9 cellular contexts compared by ENCODE assay signal in the genomic region with DNA sequence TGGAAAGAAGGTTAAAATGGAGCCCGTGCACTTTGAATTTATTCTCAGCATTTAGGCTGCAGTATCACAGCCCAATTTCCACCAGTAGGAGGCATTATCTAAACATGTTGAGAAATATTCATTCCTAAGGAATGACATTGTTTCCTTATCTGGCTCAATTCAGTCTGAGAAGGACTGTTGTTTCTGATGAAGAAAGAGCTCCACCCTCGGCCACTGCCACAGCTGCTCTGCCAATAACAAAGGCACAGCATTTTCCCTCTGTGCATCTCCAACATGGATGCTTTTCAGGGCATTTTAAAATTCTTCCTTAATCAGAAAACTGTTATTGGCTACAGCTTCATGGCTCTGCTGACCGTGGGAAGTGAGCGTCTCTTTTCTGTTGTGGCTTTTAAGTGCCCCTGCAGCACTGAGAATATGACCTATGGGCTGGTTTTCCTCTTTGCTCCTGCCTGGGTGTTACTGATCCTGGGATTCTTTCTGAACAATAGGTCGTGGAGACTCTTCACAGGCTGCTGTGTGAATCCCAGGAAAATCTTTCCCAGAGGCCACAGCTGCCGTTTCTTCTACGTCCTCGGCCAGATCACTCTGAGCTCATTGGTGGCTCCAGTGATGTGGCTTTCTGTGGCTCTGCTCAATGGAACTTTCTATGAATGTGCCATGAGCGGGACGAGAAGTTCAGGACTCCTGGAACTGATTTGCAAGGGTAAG. TPM values are rescaled to one million over a fixed set of nuclear protein-coding genes. Genes with fewer than 3 reads are reported as not detected.
A peak's percentile ranks its signal among the peaks of the same experiment; 100 is the strongest.
DNase-seq lines count a peak whose midpoint lies in the region; TF ChIP-seq lines count a peak whose summit lies in the region.
"Had no signal": no experiment of that assay in that cellular context is flagged by ENCODE, and none has a peak within 500 bp of the region (broad histone marks: within the 10 kb centered on the region; RNA-seq: fewer than 3 reads in every experiment).

Gene CALHM5, plus strand, starts transcription at position 216 of the 708 bp plus-strand sequence. Its CDS starts 58 bp downstream, at position 274.

- H3K4me1 Mint-ChIP-seq in immature natural killer cell: no peaks in the 10 kb centered on the region

- peak; percentile 38 for TF ChIP-seq CTCF in LNCaP clone FGC (IDR thresholded peaks at IDR 0.05; ENCODE audit: control insufficient read depth, extremely low read depth, insufficient read depth)
- peak; percentile 67 for TF ChIP-seq CTCF in cardiac fibroblast (IDR thresholded peaks at IDR 0.05; ENCODE audit: low read depth, low read length)
- TF ChIP-seq CTCF in liver (IDR thresholded peaks at IDR 0.05; ENCODE audit: low read depth, low read length, missing input control): peak; percentile 49
- TF ChIP-seq CTCF in transverse colon (IDR thresholded peaks at IDR 0.05): peak in 4 of 5 experiments; percentile 45 to 59 (median 52)

- no peaks in the 10 kb centered on the region for H3K4me1 ChIP-seq in liver (ENCODE audit: control insufficient read depth in 4 of 4, insufficient read depth in 4 of 4, low read length in 3 of 4)
- peaks cover 0 to 19% (median 0%) of the 10 kb centered on the region in 4 donors for H3K4me1 ChIP-seq in transverse colon

- TF ChIP-seq EP300 in transverse colon (IDR thresholded peaks at IDR 0.05; ENCODE audit: low read depth): no peak

- DNase-seq in Caki2 (ENCODE audit: low read depth): peak; percentile 71
- DNase-seq in LNCaP clone FGC (ENCODE audit: low read depth): no peak
- DNase-seq in cardiac fibroblast (ENCODE audit: low read depth in 2 of 2): peak; percentile 93 to 96
- DNase-seq in transverse colon: peak; percentile 13
- no peak for DNase-seq in NCI-H345 (lab: John Stamatoyannopoulos, UW)
- DNase-seq in T-helper 2 cell: no peak
- no peak for DNase-seq in immature natural killer cell

- WGBS in liver: 53% methylated on average over 10 of the region's 10 CpGs
- WGBS in transverse colon (ENCODE audit: low coverage in 1 of 2), 2 donors: 39 to 50% methylated on average over 5 to 10 of the region's 10 CpGs

- H3K9ac ChIP-seq in liver (ENCODE audit: low read depth in 1 of 2, low read length in 2 of 2): peak within 1 kb of the TSS in 1 of 2 donors; percentile 20

- H3K27me3 Mint-ChIP-seq in immature natural killer cell (ENCODE audit: low read depth in 3 of 3): peaks cover 0 to 7% (median 6%) of the 10 kb centered on the region in 3 donors
- H3K27me3 Mint-ChIP-seq: memory B cell had no signal

- H3K9me3 ChIP-seq in liver (ENCODE audit: control insufficient read depth in 4 of 4, low read length in 3 of 4) (peaks cover 0 to 4% (median under 1%) of the 10 kb centered on the region in 4 donors), transverse colon (no peaks in the 10 kb centered on the region)

- peak; percentile 59 to 65 for TF ChIP-seq RAD21 in liver (IDR thresholded peaks at IDR 0.05)

- H3K4me3 Mint-ChIP-seq in immature natural killer cell: no peak within 1 kb of the TSS
- H3K4me3 Mint-ChIP-seq: memory B cell had no signal

- no peaks in the 10 kb centered on the region for H3K36me3 Mint-ChIP-seq in immature natural killer cell
- H3K36me3 Mint-ChIP-seq: memory B cell had no signal

- intact Hi-C loops in transverse colon (cut with DNase I; ENCODE audit: low total_unique reads): no loop called here

- H3K27me3 ChIP-seq in liver (ENCODE audit: control insufficient read depth in 4 of 4, insufficient read depth in 4 of 4, low read length in 3 of 4): no peaks in the 10 kb centered on the region
- no peaks in the 10 kb centered on the region for H3K27me3 ChIP-seq in transverse colon

- H3K36me3 ChIP-seq in liver (ENCODE audit: control insufficient read depth in 4 of 4, insufficient read depth in 3 of 4, low read depth in 1 of 4, low read length in 3 of 4) (no peaks in the 10 kb centered on the region), transverse colon (no peaks in the 10 kb centered on the region)

- H3K9me3 Mint-ChIP-seq in immature natural killer cell: peaks cover 0 to 8% (median 0%) of the 10 kb centered on the region in 6 donors

- peak; percentile 11 for TF ChIP-seq POLR2A in transverse colon (IDR thresholded peaks at IDR 0.05)

- H3K27ac Mint-ChIP-seq in immature natural killer cell: no peak within 1 kb of the TSS
- H3K27ac Mint-ChIP-seq: memory B cell had no signal

- peak within 1 kb of the TSS; percentile 51 to 59 for H3K27ac ChIP-seq in liver (ENCODE audit: low read depth in 1 of 2, low read length in 2 of 2)
- peak within 1 kb of the TSS; percentile 77 to 86 (median 81) for H3K27ac ChIP-seq in transverse colon

- in situ Hi-C loops in Caki2 (cut with HindIII; ENCODE audit: low pct_unique_long_range_greater_than_20kb, low sequenced_read_pairs): no loop called here
- in situ Hi-C loops in transverse colon (cut with MboI; ENCODE audit: low pct_ligation_motif_present in 1 of 4, low pct_unique_long_range_greater_than_20kb in 1 of 4, low sequenced_read_pairs in 3 of 4): no loop called here

- H3K4me3 ChIP-seq in LNCaP clone FGC (ENCODE audit: low read depth, low read length): no peak within 1 kb of the TSS
- peak within 1 kb of the TSS; percentile 51 to 62 for H3K4me3 ChIP-seq in cardiac fibroblast (replicated peaks in 1 of 2; ENCODE audit: low read depth in 2 of 2, low read length in 2 of 2)
- peak within 1 kb of the TSS in 2 of 3 donors; percentile 20 to 21 for H3K4me3 ChIP-seq in liver (ENCODE audit: low read depth in 1 of 3, low read length in 3 of 3)
- H3K4me3 ChIP-seq in transverse colon: peak within 1 kb of the TSS in 3 of 4 donors; percentile 24 to 44 (median 29)

TF ChIP-seq in liver, 16 proteins besides CTCF, POLR2A, EP300 and RAD21:
- TF ChIP-seq RXRA (IDR thresholded peaks at IDR 0.05): no peak
- peak; percentile 35 for TF ChIP-seq YY1 (IDR thresholded peaks at IDR 0.05)

RNA-seq across cellular contexts. Expression of gene CALHM5, which starts in this region (rescaled TPM):
- total RNA-seq in Caki2 (2014; rRNA removed; shearing (Covaris generic); ENCODE audit: low replicate concordance): 3.0 and 3.2 TPM in 2 replicates
- total RNA-seq in liver: under 1 TPM; 0.47 to 0.59 TPM
- polyA plus RNA-seq in liver: under 1 TPM; 0.07 to 0.44 TPM
- 1 to 10 TPM in 1 of 4 donors, under 1 TPM in 2, not detected in 1; 0.27 to 3.8 (median 0.64) TPM for total RNA-seq in transverse colon
- not detected for polyA plus RNA-seq in immature natural killer cell

Comparison
In these comparisons a context has a peak if more than half of its experiments do, and no peak if none do; other contexts are left out.
1. DNase-seq: peak in Caki2 (single experiment), cardiac fibroblast (2 of 2) and transverse colon (single experiment); none in LNCaP clone FGC (single experiment), NCI-H345 (single experiment), T-helper 2 cell (0 of 5) and immature natural killer cell (0 of 3).
2. Peak in every context shown above with its lines, with median percentiles within 50 percentile points of each other: CTCF ChIP-seq.